ENCODE assay signal across 9 cellular contexts in genomic region chr5:158614951-158615350, GRCh38.
DNase-seq lines count a peak whose midpoint lies in the region; TF ChIP-seq lines count a peak whose summit lies in the region.
"Had no signal": no experiment of that assay in that cellular context is flagged by ENCODE, and none has a peak within 500 bp of the region (broad histone marks: within the 10 kb centered on the region; RNA-seq: fewer than 3 reads in every experiment).

No MANE protein-coding gene starts in this region.

- 68 to 85% (median 75%) methylated on average over 2 of the region's 2 CpGs for WGBS in spleen, 5 donors

- H3K4me3 ChIP-seq in spleen: no peak overlapping the region

- intact Hi-C loops in spleen (cut with DNase I; ENCODE audit: low total_unique reads): no loop called here

- H3K36me3 ChIP-seq in spleen: no peaks in the 10 kb centered on the region

- no peaks in the 10 kb centered on the region for H3K9me3 ChIP-seq in spleen

- TF ChIP-seq POLR2A in spleen (IDR thresholded peaks at IDR 0.05): no peak

- H3K4me1 ChIP-seq in spleen: no peaks in the 10 kb centered on the region

- H3K27me3 ChIP-seq in spleen (replicated peaks in 1 of 7): no peaks in the 10 kb centered on the region

- TF ChIP-seq CTCF in spleen (IDR thresholded peaks at IDR 0.05 in 8 of 11, conservative IDR thresholded peaks at IDR 0.05 in 3 of 11): no peak

- DNase-seq in GM03348 (ENCODE audit: low spot score) (peak; percentile 22), brain pericyte (ENCODE audit: low read depth, low spot score) (peak; percentile 59), fibroblast of peridontal ligament (ENCODE audit: extremely low read depth) (peak; percentile 99), stromal cell of bone marrow (ENCODE audit: low read depth) (peak; percentile 86), spleen (no peak), activated gamma-delta T cell (lab: John Stamatoyannopoulos, UW) (no peak), NCI-H526 (lab: John Stamatoyannopoulos, UW) (no peak)
- DNase-seq: DMS53, GF-D8 had no signal

- no peak overlapping the region for H3K27ac ChIP-seq in spleen

Comparison
In these comparisons a context has a peak if more than half of its experiments do, and no peak if none do; other contexts are left out.
1. DNase-seq: peak in GM03348 (single experiment), brain pericyte (single experiment), fibroblast of peridontal ligament (single experiment) and stromal cell of bone marrow (single experiment); none in spleen (single experiment), activated gamma-delta T cell (single experiment) and NCI-H526 (0 of 2).